Comparison of ENCODE assay signal across 11 cellular contexts in genomic region chr11:66281776-66282467, GRCh38. TPM values are rescaled to one million over a fixed set of nuclear protein-coding genes. Genes with fewer than 3 reads are reported as not detected.
DNase-seq lines count a peak whose midpoint lies in the region; ATAC-seq and TF ChIP-seq lines count a peak whose summit lies in the region.
"Had no signal": no experiment of that assay in that cellular context is flagged by ENCODE, and none has a peak within 500 bp of the region (broad histone marks: within the 10 kb centered on the region; RNA-seq: fewer than 3 reads in every experiment).

No MANE protein-coding gene starts in this region.

- POLR2A ChIA-PET in T-cell (lab: Charles Lee): interaction anchor here (0.5 to 1.5 kb wide), 4 partner anchors 9 to 455 kb away, joined by 3 to 10 read pairs (median 6); no protein-coding TSS in a partner anchor

- peaks cover 36% of the 10 kb centered on the region for H3K4me1 ChIP-seq in DOHH2 (ENCODE audit: control insufficient read depth, low read length)
- peaks cover 34% of the 10 kb centered on the region for H3K4me1 ChIP-seq in Karpas-422 (ENCODE audit: low read length)
- H3K4me1 ChIP-seq in psoas muscle: peaks cover 9% of the 10 kb centered on the region

- H4K20me1 ChIP-seq in DOHH2 (ENCODE audit: control insufficient read depth, insufficient read depth, low read depth, low read length): no peaks in the 10 kb centered on the region
- H4K20me1 ChIP-seq in Karpas-422 (ENCODE audit: insufficient read depth, low read depth, low read length): peaks cover 3% of the 10 kb centered on the region; the same call in 1 of the 2 replicates

- CTCF ChIA-PET in T-cell (lab: Charles Lee): interaction anchor here in 1 of 2 donors (1.5 kb wide), 1 partner anchor 14 kb away, joined by 3 read pairs; no protein-coding TSS in a partner anchor

- H3K27me3 ChIP-seq in DOHH2 (ENCODE audit: control insufficient read depth, low read length): no peaks in the 10 kb centered on the region
- H3K27me3 ChIP-seq in Karpas-422 (ENCODE audit: low read length): no peaks in the 10 kb centered on the region
- H3K27me3 ChIP-seq in dorsolateral prefrontal cortex: no peaks in the 10 kb centered on the region
- peaks cover 0 to 7% (median 0%) of the 10 kb centered on the region in 3 donors for H3K27me3 ChIP-seq in psoas muscle (ENCODE audit: insufficient read depth in 3 of 3, low read length in 2 of 3)
- H3K27me3 ChIP-seq: sigmoid colon, transverse colon had no signal

- H3K9ac ChIP-seq in Karpas-422 (ENCODE audit: low read length): peak overlapping the region; percentile 37; the same call in 1 of the 2 replicates

- TF ChIP-seq CTCF in DOHH2 (IDR thresholded peaks at IDR 0.05; ENCODE audit: low read depth, low read length, poor library complexity, severe bottlenecking) (no peak), dorsolateral prefrontal cortex (IDR thresholded peaks at IDR 0.05 in 54 of 56, conservative IDR thresholded peaks at IDR 0.05 in 2 of 56; ENCODE audit: low read depth in 1 of 56, partially characterized antibody in 56 of 56) (no peak), psoas muscle (IDR thresholded peaks at IDR 0.05) (no peak)

- H3K4me1 Mint-ChIP-seq in T-cell: peaks cover 37 to 48% (median 47%) of the 10 kb centered on the region in 3 donors

- DNase-seq in Karpas-422 (no peak), dorsolateral prefrontal cortex (no peak), psoas muscle (no peak), T-cell (no peak), NCI-H2107 (lab: John Stamatoyannopoulos, UW) (no peak)

- H2AFZ ChIP-seq in Karpas-422 (ENCODE audit: low read length): no peak overlapping the region

- peaks cover 3% of the 10 kb centered on the region; the same call in 1 of the 2 replicates for H3F3A ChIP-seq in DOHH2 (ENCODE audit: control insufficient read depth, insufficient read depth)

- no peak overlapping the region for H3K27ac ChIP-seq in DOHH2 (ENCODE audit: low read depth, low read length)
- H3K27ac ChIP-seq in Karpas-422 (ENCODE audit: low read length): 0 out of 2 replicates have a peak overlapping the region, but pooled peaks have one; percentile 9
- H3K27ac ChIP-seq in dorsolateral prefrontal cortex: peak overlapping the region in 40 of 59 donors; percentile 13 to 93 (median 58)
- H3K27ac ChIP-seq in psoas muscle: no peak overlapping the region
- H3K27ac ChIP-seq: gastroesophageal sphincter, transverse colon had no signal

- H3K9me2 ChIP-seq in DOHH2 (replicated peaks; ENCODE audit: control insufficient read depth, low read length) (no peaks in the 10 kb centered on the region), Karpas-422 (replicated peaks; ENCODE audit: insufficient read depth, low read length) (no peaks in the 10 kb centered on the region)

- intact Hi-C loops in dorsolateral prefrontal cortex (cut with DNase I): loop anchor here in 1 of 2 donors (10.0 kb wide), 1 partner anchor 57 kb away; no protein-coding TSS in a partner anchor
- intact Hi-C loops in psoas muscle (cut with DNase I): loop anchor here in 1 of 2 donors (1.0 kb wide), 1 partner anchor 60 kb away; no protein-coding TSS in a partner anchor

- H3K36me3 Mint-ChIP-seq in T-cell: peaks cover 1% of the 10 kb centered on the region

- peaks cover 3% of the 10 kb centered on the region; the same call in 1 of the 2 replicates for H3K79me2 ChIP-seq in DOHH2 (ENCODE audit: control insufficient read depth, low read length)
- H3K79me2 ChIP-seq in Karpas-422 (ENCODE audit: low read length): peaks cover 6% of the 10 kb centered on the region

- H3K27me3 Mint-ChIP-seq in T-cell: no peaks in the 10 kb centered on the region

- H3K4me3 Mint-ChIP-seq in T-cell: peak overlapping the region in 1 of 3 donors; percentile 54

- no peaks in the 10 kb centered on the region for H3K9me3 Mint-ChIP-seq in T-cell

- ATAC-seq in psoas muscle (peak in 3 of 4 donors; percentile 1 to 4 (median 3)), T-cell (replicated peaks in 1 of 4) (no peak), HG03039 (IDR thresholded peaks at IDR 0.05; ENCODE audit: unreplicated experiment) (no peak)

- H3K4me3 ChIP-seq in DOHH2 (ENCODE audit: low read length): peak overlapping the region; percentile 44
- no peak overlapping the region for H3K4me3 ChIP-seq in Karpas-422 (ENCODE audit: low read length)
- H3K4me3 ChIP-seq in dorsolateral prefrontal cortex: peak overlapping the region in 49 of 59 donors; percentile 3 to 60 (median 37)
- no peak overlapping the region for H3K4me3 ChIP-seq in psoas muscle
- H3K4me3 ChIP-seq: gastroesophageal sphincter, sigmoid colon, transverse colon had no signal

- H3K9me3 ChIP-seq in DOHH2 (ENCODE audit: control insufficient read depth, insufficient read depth, low read length): no peaks in the 10 kb centered on the region
- H3K9me3 ChIP-seq in Karpas-422 (ENCODE audit: low read length): no peaks in the 10 kb centered on the region
- H3K9me3 ChIP-seq in psoas muscle: no peaks in the 10 kb centered on the region
- H3K9me3 ChIP-seq: gastroesophageal sphincter, sigmoid colon, transverse colon had no signal

- H3K4me2 ChIP-seq in DOHH2 (ENCODE audit: low read length) (peak overlapping the region; percentile 66), Karpas-422 (ENCODE audit: low read depth, low read length, poor library complexity, severe bottlenecking) (peak overlapping the region; percentile 36)

- H3K27ac Mint-ChIP-seq in T-cell: peak overlapping the region in 1 of 2 donors; percentile 66

- peaks cover 3% of the 10 kb centered on the region; the same call in 1 of the 2 replicates for H3K36me3 ChIP-seq in DOHH2 (ENCODE audit: control insufficient read depth, low read length)
- H3K36me3 ChIP-seq in Karpas-422 (ENCODE audit: insufficient read depth, low read length): 0 out of 2 replicates have a peak, but pooled peaks cover 4% of the 10 kb centered on the region
- peaks cover 6 to 30% of the 10 kb centered on the region in 2 donors for H3K36me3 ChIP-seq in psoas muscle (ENCODE audit: insufficient read depth in 1 of 2, low read depth in 1 of 2)
- H3K36me3 ChIP-seq: transverse colon had no signal

- 29 to 36% (median 32%) methylated on average over 20 of the region's 20 CpGs for WGBS in psoas muscle, 3 donors

RNA-seq across cellular contexts. Expression of gene CNIH2, which starts 3.9 kb away (rescaled TPM):
- 0.34 and 6.6 TPM in 2 replicates for total RNA-seq in Karpas-422 (2014; rRNA removed; shearing (Covaris generic); ENCODE audit: low replicate concordance)
- total RNA-seq in dorsolateral prefrontal cortex: 100 to 1,000 TPM in 2 of 120 experiments, 10 to 100 TPM in 118; 27.7 to 125 (median 64.9) TPM
- total RNA-seq in psoas muscle: not detected
- under 1 TPM in 1 of 3 donors, not detected in 2; 0.05 TPM for polyA plus RNA-seq in psoas muscle
- 1 to 10 TPM; 1.9 to 9.9 (median 2.7) TPM for total RNA-seq in T-cell
- total RNA-seq: dermis microvascular lymphatic vessel endothelial cell had no signal

RNA-seq across cellular contexts. Expression of gene YIF1A, which starts 7.0 kb away (rescaled TPM):
- 145 and 154 TPM in 2 replicates for total RNA-seq in Karpas-422 (2014; rRNA removed; shearing (Covaris generic); ENCODE audit: low replicate concordance)
- 10 to 100 TPM; 15.9 to 71.3 (median 33.4) TPM for total RNA-seq in dorsolateral prefrontal cortex
- total RNA-seq in psoas muscle: 10 to 100 TPM; 70.1 to 90.4 (median 78.6) TPM
- polyA plus RNA-seq in psoas muscle: 100 to 1,000 TPM in 1 of 3 donors, 10 to 100 TPM in 2; 87.4 to 161 (median 96.1) TPM
- 10 to 100 TPM; 24.5 to 63.3 (median 56.9) TPM for total RNA-seq in T-cell

RNA-seq across cellular contexts. Expression of gene TMEM151A, which starts 9.8 kb away (rescaled TPM):
- total RNA-seq in Karpas-422 (2014; rRNA removed; shearing (Covaris generic); ENCODE audit: low replicate concordance): not detected in 2 replicates
- 100 to 1,000 TPM in 2 of 120 experiments, 10 to 100 TPM in 118; 29.6 to 145 (median 58.1) TPM for total RNA-seq in dorsolateral prefrontal cortex
- total RNA-seq in psoas muscle: not detected
- polyA plus RNA-seq in psoas muscle: under 1 TPM in 2 of 3 donors, not detected in 1; 0.04 to 0.05 TPM
- total RNA-seq in T-cell: under 1 TPM in 4 of 5 donors, not detected in 1; 0.19 to 0.33 (median 0.23) TPM
- total RNA-seq: dermis microvascular lymphatic vessel endothelial cell had no signal

RNA-seq across cellular contexts. Expression of gene RAB1B, which starts 13.5 kb away (rescaled TPM):
- 56.2 and 64.3 TPM in 2 replicates for total RNA-seq in Karpas-422 (2014; rRNA removed; shearing (Covaris generic); ENCODE audit: low replicate concordance)
- total RNA-seq in dorsolateral prefrontal cortex (100 to 1,000 TPM in 115 of 120 experiments, 10 to 100 TPM in 5; 94.3 to 135 (median 115) TPM), psoas muscle (100 to 1,000 TPM; 120 to 146 (median 129) TPM), T-cell (10 to 100 TPM; 60.7 to 98.8 (median 95.2) TPM)
- polyA plus RNA-seq in psoas muscle: 100 to 1,000 TPM; 121 to 163 (median 130) TPM

RNA-seq across cellular contexts. Expression of gene KLC2, which starts 24.4 kb away (rescaled TPM):
- 12.9 and 18.5 TPM in 2 replicates for total RNA-seq in Karpas-422 (2014; rRNA removed; shearing (Covaris generic); ENCODE audit: low replicate concordance)
- total RNA-seq in dorsolateral prefrontal cortex: 100 to 1,000 TPM in 117 of 120 experiments, 10 to 100 TPM in 3; 82.4 to 228 (median 167) TPM
- total RNA-seq in psoas muscle: 10 to 100 TPM; 39.3 to 62.5 (median 54.4) TPM
- polyA plus RNA-seq in psoas muscle: 100 to 1,000 TPM in 1 of 3 donors, 10 to 100 TPM in 2; 30.4 to 124 (median 41.5) TPM
- total RNA-seq in T-cell: 10 to 100 TPM; 36.9 to 52.9 (median 43.9) TPM

Comparison
In these comparisons a context has a peak if more than half of its experiments do, and no peak if none do; other contexts are left out.
1. H3K27ac ChIP-seq: peak in Karpas-422 (single experiment) and dorsolateral prefrontal cortex (40 of 59); none in DOHH2 (single experiment) and psoas muscle (single experiment).
2. H3K4me3 ChIP-seq: peak in DOHH2 (single experiment) and dorsolateral prefrontal cortex (49 of 59); none in Karpas-422 (single experiment) and psoas muscle (single experiment).
3. ATAC-seq: peak in psoas muscle (3 of 4); none in T-cell (0 of 4) and HG03039 (single experiment).
4. RNA of gene TMEM151A, which starts 9.8 kb away (total RNA-seq): 29.6 to 145 TPM in dorsolateral prefrontal cortex; 0.19 to 0.33 TPM in T-cell, not detected in Karpas-422 and not detected in psoas muscle; every median in the first group is over 10 times any median in the second.